Comparison of ENCODE assay signal across 17 cellular contexts in the genomic region with DNA sequence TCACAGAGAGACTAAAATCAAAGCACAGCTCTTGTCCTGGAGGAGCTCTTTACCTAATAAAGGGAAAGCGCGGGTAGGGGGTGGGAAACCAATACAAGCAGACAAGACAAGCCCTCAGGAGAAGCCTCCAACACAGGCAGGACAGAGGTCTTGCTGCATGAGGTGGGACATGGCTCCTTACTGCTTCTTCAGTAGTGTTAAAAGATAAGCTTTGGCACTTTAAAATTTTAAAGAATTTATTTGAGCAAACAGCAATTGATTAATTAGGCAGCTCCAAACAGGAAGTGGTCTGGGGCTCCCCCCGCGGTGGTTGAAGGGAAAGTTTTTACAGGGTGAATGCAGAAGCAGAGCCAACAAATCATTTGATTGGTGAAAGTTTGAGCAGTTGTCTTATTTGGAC. TPM values are rescaled to one million over a fixed set of nuclear protein-coding genes. Genes with fewer than 3 reads are reported as not detected.
DNase-seq lines count a peak whose midpoint lies in the region; ATAC-seq, FAIRE-seq and TF ChIP-seq lines count a peak whose summit lies in the region.
"Had no signal": no experiment of that assay in that cellular context is flagged by ENCODE, and none has a peak within 500 bp of the region (broad histone marks: within the 10 kb centered on the region; RNA-seq: fewer than 3 reads in every experiment).

No MANE protein-coding gene starts in this region.

- H3K27ac Mint-ChIP-seq in activated CD8-positive, alpha-beta T cell treated with anti-CD3 and anti-CD28 coated beads for 36 hours: no peak overlapping the region
- H3K27ac Mint-ChIP-seq in activated CD8-positive, alpha-beta T cell treated with anti-CD3 and anti-CD28 coated beads, Interleukin-2, amount 10 ng/mL, durations not matched to agents 7 days and 5 days: no peak overlapping the region
- no peak overlapping the region for H3K27ac Mint-ChIP-seq in activated naive CD4-positive, alpha-beta T cell treated with anti-CD3 and anti-CD28 coated beads for 36 hours
- H3K27ac Mint-ChIP-seq: activated CD4-positive, alpha-beta memory T cell treated with anti-CD3 and anti-CD28 coated beads for 36 hours; T-helper 2 cell treated with Interferon-gamma antibody and Interleukin-4, amounts not matched to agents 5 μg/mL and 100 μg/mL, for 36 hours had no signal

- no peaks in the 10 kb centered on the region for H3K4me1 Mint-ChIP-seq in activated CD8-positive, alpha-beta T cell treated with anti-CD3 and anti-CD28 coated beads for 36 hours (ENCODE audit: low read depth)
- H3K4me1 Mint-ChIP-seq in activated CD8-positive, alpha-beta T cell treated with anti-CD3 and anti-CD28 coated beads, Interleukin-2, amount 10 ng/mL, durations not matched to agents 7 days and 5 days (ENCODE audit: low read depth): no peaks in the 10 kb centered on the region
- no peaks in the 10 kb centered on the region for H3K4me1 Mint-ChIP-seq in activated naive CD4-positive, alpha-beta T cell treated with anti-CD3 and anti-CD28 coated beads for 36 hours (ENCODE audit: low read depth)

- FAIRE-seq in pancreas (lab: Jason Lieb, UNC): no peak
- FAIRE-seq: endometrium had no signal

- no peak for TF ChIP-seq POLR2A in spleen (IDR thresholded peaks at IDR 0.05)

- H3K27ac ChIP-seq in HUES6 (ENCODE audit: low read depth, low read length) (peak overlapping the region; percentile 9; the same call in 1 of the 2 replicates), spleen (no peak overlapping the region), pancreas (no peak overlapping the region)
- H3K27ac ChIP-seq: hepatocyte, parathyroid adenoma had no signal

- intact Hi-C loops in activated CD8-positive, alpha-beta T cell treated with anti-CD3 and anti-CD28 coated beads for 36 hours (cut with micrococcal nuclease): no loop called here
- intact Hi-C loops in spleen (cut with DNase I; ENCODE audit: low total_unique reads) (no loop called here), pancreas (cut with DNase I) (no loop called here)
- intact Hi-C loops in activated naive CD4-positive, alpha-beta T cell treated with anti-CD3 and anti-CD28 coated beads for 36 hours (cut with micrococcal nuclease): no loop called here

- H3K27me3 Mint-ChIP-seq in activated CD8-positive, alpha-beta T cell treated with anti-CD3 and anti-CD28 coated beads for 36 hours: peaks cover 2% of the 10 kb centered on the region
- H3K27me3 Mint-ChIP-seq in activated CD8-positive, alpha-beta T cell treated with anti-CD3 and anti-CD28 coated beads, Interleukin-2, amount 10 ng/mL, durations not matched to agents 7 days and 5 days (ENCODE audit: low read depth): peaks cover 2% of the 10 kb centered on the region
- peaks cover 2% of the 10 kb centered on the region for H3K27me3 Mint-ChIP-seq in activated naive CD4-positive, alpha-beta T cell treated with anti-CD3 and anti-CD28 coated beads for 36 hours (ENCODE audit: low read depth)
- H3K27me3 Mint-ChIP-seq: activated CD4-positive, alpha-beta memory T cell treated with anti-CD3 and anti-CD28 coated beads for 36 hours had no signal

- no peak overlapping the region for H3K4me3 Mint-ChIP-seq in activated CD8-positive, alpha-beta T cell treated with anti-CD3 and anti-CD28 coated beads for 36 hours
- no peak overlapping the region for H3K4me3 Mint-ChIP-seq in activated CD8-positive, alpha-beta T cell treated with anti-CD3 and anti-CD28 coated beads, Interleukin-2, amount 10 ng/mL, durations not matched to agents 7 days and 5 days
- no peak overlapping the region for H3K4me3 Mint-ChIP-seq in activated naive CD4-positive, alpha-beta T cell treated with anti-CD3 and anti-CD28 coated beads for 36 hours
- H3K4me3 Mint-ChIP-seq: activated CD4-positive, alpha-beta memory T cell treated with anti-CD3 and anti-CD28 coated beads for 36 hours; T-helper 2 cell treated with Interferon-gamma antibody and Interleukin-4, amounts not matched to agents 5 μg/mL and 100 μg/mL, for 36 hours had no signal

- WGBS in spleen, 5 donors: 49 to 58% (median 51%) methylated on average over 4 of the region's 4 CpGs
- 53 to 60% methylated on average over 4 of the region's 4 CpGs for WGBS in pancreas, 2 donors

- H3K9me3 Mint-ChIP-seq in activated CD8-positive, alpha-beta T cell treated with anti-CD3 and anti-CD28 coated beads for 36 hours: no peaks in the 10 kb centered on the region
- H3K9me3 Mint-ChIP-seq in activated CD8-positive, alpha-beta T cell treated with anti-CD3 and anti-CD28 coated beads, Interleukin-2, amount 10 ng/mL, durations not matched to agents 7 days and 5 days (ENCODE audit: insufficient read depth): no peaks in the 10 kb centered on the region
- H3K9me3 Mint-ChIP-seq in activated naive CD4-positive, alpha-beta T cell treated with anti-CD3 and anti-CD28 coated beads for 36 hours: no peaks in the 10 kb centered on the region
- H3K9me3 Mint-ChIP-seq: activated CD4-positive, alpha-beta memory T cell treated with anti-CD3 and anti-CD28 coated beads for 36 hours; T-helper 2 cell treated with Interferon-gamma antibody and Interleukin-4, amounts not matched to agents 5 μg/mL and 100 μg/mL, for 36 hours had no signal

- H3K9me3 ChIP-seq in HUES6 (ENCODE audit: control insufficient read depth, insufficient read depth, low read depth, low read length) (no peaks in the 10 kb centered on the region), spleen (no peaks in the 10 kb centered on the region), pancreas (no peaks in the 10 kb centered on the region)

- H3K4me3 ChIP-seq in HUES6 (ENCODE audit: low read depth, low read length) (0 out of 2 replicates have a peak overlapping the region, but pooled peaks have one; percentile 2), choroid plexus epithelial cell (ENCODE audit: low read depth, low read length) (no peak overlapping the region), spleen (no peak overlapping the region), pancreas (no peak overlapping the region)
- H3K4me3 ChIP-seq: hepatocyte, lung had no signal

- TF ChIP-seq CTCF in activated CD8-positive, alpha-beta T cell treated with anti-CD3 and anti-CD28 coated beads for 36 hours (IDR thresholded peaks at IDR 0.05): no peak
- TF ChIP-seq CTCF in choroid plexus epithelial cell (conservative IDR thresholded peaks at IDR 0.05; ENCODE audit: low read depth, low read length) (peak; percentile 39), spleen (IDR thresholded peaks at IDR 0.05 in 8 of 11, conservative IDR thresholded peaks at IDR 0.05 in 3 of 11) (peak in 1 of 11 experiments; percentile 9), pancreas (IDR thresholded peaks at IDR 0.05) (no peak)

- DNase-seq in activated CD8-positive, alpha-beta T cell treated with anti-CD3 and anti-CD28 coated beads for 36 hours: peak; percentile 11
- no peak for DNase-seq in activated CD8-positive, alpha-beta T cell treated with anti-CD3 and anti-CD28 coated beads, Interleukin-2, amount 10 ng/mL, durations not matched to agents 7 days and 5 days
- DNase-seq in choroid plexus epithelial cell (ENCODE audit: low read depth) (peak; percentile 16), spleen (peak; percentile 47), pancreas (no peak)
- no peak for DNase-seq in activated naive CD4-positive, alpha-beta T cell treated with anti-CD3 and anti-CD28 coated beads for 36 hours
- DNase-seq: ACHN; activated CD4-positive, alpha-beta memory T cell treated with anti-CD3 and anti-CD28 coated beads for 36 hours; activated gamma-delta T cell; KG1 had no signal

- no peaks in the 10 kb centered on the region for H3K36me3 ChIP-seq in HUES6 (ENCODE audit: control insufficient read depth, insufficient read depth, low read length)
- no peaks in the 10 kb centered on the region for H3K36me3 ChIP-seq in spleen
- no peaks in the 10 kb centered on the region for H3K36me3 ChIP-seq in pancreas

- H3K36me3 Mint-ChIP-seq in activated CD8-positive, alpha-beta T cell treated with anti-CD3 and anti-CD28 coated beads for 36 hours (ENCODE audit: low read depth): no peaks in the 10 kb centered on the region
- H3K36me3 Mint-ChIP-seq in activated CD8-positive, alpha-beta T cell treated with anti-CD3 and anti-CD28 coated beads, Interleukin-2, amount 10 ng/mL, durations not matched to agents 7 days and 5 days (ENCODE audit: low read depth): no peaks in the 10 kb centered on the region
- no peaks in the 10 kb centered on the region for H3K36me3 Mint-ChIP-seq in activated naive CD4-positive, alpha-beta T cell treated with anti-CD3 and anti-CD28 coated beads for 36 hours (ENCODE audit: low read depth)
- H3K36me3 Mint-ChIP-seq: activated CD4-positive, alpha-beta memory T cell treated with anti-CD3 and anti-CD28 coated beads for 36 hours had no signal

- CTCF ChIA-PET in activated CD8-positive, alpha-beta T cell treated with anti-CD3 and anti-CD28 coated beads for 36 hours (lab: Charles Lee): interaction anchor here (1.0 kb wide), 1 partner anchor 227 kb away, joined by 4 read pairs; no protein-coding TSS in a partner anchor
- CTCF ChIA-PET in activated CD8-positive, alpha-beta T cell treated with anti-CD3 and anti-CD28 coated beads, Interleukin-2, amount 10 ng/mL, durations not matched to agents 7 days and 5 days (lab: Charles Lee): no interaction called here
- CTCF ChIA-PET in activated naive CD4-positive, alpha-beta T cell treated with anti-CD3 and anti-CD28 coated beads for 36 hours (lab: Charles Lee): no interaction called here

- peaks cover 20% of the 10 kb centered on the region for H3K4me1 ChIP-seq in HUES6 (ENCODE audit: control insufficient read depth, insufficient read depth, low read length)
- H3K4me1 ChIP-seq in spleen: no peaks in the 10 kb centered on the region
- H3K4me1 ChIP-seq in pancreas: no peaks in the 10 kb centered on the region
- H3K4me1 ChIP-seq: parathyroid adenoma had no signal

- POLR2A ChIA-PET in activated CD8-positive, alpha-beta T cell treated with anti-CD3 and anti-CD28 coated beads for 36 hours (lab: Charles Lee): no interaction called here
- POLR2A ChIA-PET in activated CD8-positive, alpha-beta T cell treated with anti-CD3 and anti-CD28 coated beads, Interleukin-2, amount 10 ng/mL, durations not matched to agents 7 days and 5 days (lab: Charles Lee): no interaction called here

- H3K27me3 ChIP-seq in HUES6 (ENCODE audit: control insufficient read depth, insufficient read depth, low read length) (no peaks in the 10 kb centered on the region), spleen (replicated peaks in 1 of 7) (no peaks in the 10 kb centered on the region), pancreas (no peaks in the 10 kb centered on the region)
- H3K27me3 ChIP-seq: hepatocyte had no signal

- H3K9ac ChIP-seq in HUES6 (ENCODE audit: low read length): no peak overlapping the region
- H3K9ac ChIP-seq: parathyroid adenoma had no signal

- no peak for ATAC-seq in activated CD8-positive, alpha-beta T cell treated with anti-CD3 and anti-CD28 coated beads for 36 hours
- no peak for ATAC-seq in activated CD8-positive, alpha-beta T cell treated with anti-CD3 and anti-CD28 coated beads, Interleukin-2, amount 10 ng/mL, durations not matched to agents 7 days and 5 days
- ATAC-seq in HG02571 (IDR thresholded peaks at IDR 0.05; ENCODE audit: unreplicated experiment): no peak
- ATAC-seq in pancreas: no peak

RNA-seq across cellular contexts. Expression of gene MACC1, which starts 50.3 kb away (rescaled TPM):
- under 1 TPM; 0.14 to 0.38 TPM for total RNA-seq in activated CD8-positive, alpha-beta T cell treated with anti-CD3 and anti-CD28 coated beads for 36 hours
- under 1 TPM; 0.39 to 0.55 TPM for total RNA-seq in activated CD8-positive, alpha-beta T cell treated with anti-CD3 and anti-CD28 coated beads, Interleukin-2, amount 10 ng/mL, durations not matched to agents 7 days and 5 days
- 10 to 100 TPM in 2 of 7 donors, 1 to 10 TPM in 5; 3.7 to 10.6 (median 5.2) TPM for total RNA-seq in spleen
- 1 to 10 TPM in 2 of 3 donors, under 1 TPM in 1; 0.83 to 1.3 (median 1.1) TPM for polyA plus RNA-seq in spleen
- total RNA-seq in pancreas: 10 to 100 TPM in 3 of 6 donors, 1 to 10 TPM in 3; 8.7 to 27.0 (median 12.2) TPM
- 1 to 10 TPM; 1.5 to 2.2 TPM for polyA plus RNA-seq in pancreas
- total RNA-seq in activated naive CD4-positive, alpha-beta T cell treated with anti-CD3 and anti-CD28 coated beads for 36 hours: under 1 TPM in 1 of 2 experiments, not detected in 1; 0.05 TPM

Comparison
In these comparisons a context has a peak if more than half of its experiments do, and no peak if none do; other contexts are left out.
1. DNase-seq: peak in activated CD8-positive, alpha-beta T cell treated with anti-CD3 and anti-CD28 coated beads for 36 hours (single experiment), choroid plexus epithelial cell (single experiment) and spleen (single experiment); none in activated CD8-positive, alpha-beta T cell treated with anti-CD3 and anti-CD28 coated beads, Interleukin-2, amount 10 ng/mL, durations not matched to agents 7 days and 5 days (single experiment), pancreas (0 of 6) and activated naive CD4-positive, alpha-beta T cell treated with anti-CD3 and anti-CD28 coated beads for 36 hours (single experiment).